In genomic region chr14:93788557-93789365, GRCh38 we compare ENCODE assay signal across 9 cellular contexts. TPM values are rescaled to one million over a fixed set of nuclear protein-coding genes. Genes with fewer than 3 reads are reported as not detected.
A peak's percentile ranks its signal among the peaks of the same experiment; 100 is the strongest.
DNase-seq lines count a peak whose midpoint lies in the region; ATAC-seq and TF ChIP-seq lines count a peak whose summit lies in the region.
"Had no signal": no experiment of that assay in that cellular context is flagged by ENCODE, and none has a peak within 500 bp of the region (broad histone marks: within the 10 kb centered on the region; RNA-seq: fewer than 3 reads in every experiment).

No MANE protein-coding gene starts in this region.

- peaks cover 3 to 90% (median 37%) of the 10 kb centered on the region in 7 donors for H3K27me3 ChIP-seq in spleen (replicated peaks in 1 of 7)

- intact Hi-C loops in spleen (cut with DNase I; ENCODE audit: low total_unique reads): no loop called here

- no peaks in the 10 kb centered on the region for H3K9me3 ChIP-seq in spleen

- no peaks in the 10 kb centered on the region for H3K36me3 ChIP-seq in spleen

- H3K4me3 ChIP-seq in spleen: peak overlapping the region in 5 of 8 donors; percentile 12 to 47 (median 20)

- no peak overlapping the region for H3K27ac ChIP-seq in spleen

- TF ChIP-seq POLR2A in spleen (IDR thresholded peaks at IDR 0.05): no peak

- peak; percentile 8 for DNase-seq in stimulated activated CD4-positive, alpha-beta T cell treated with anti-CD3 and anti-CD28 coated beads, Interleukin-15, amount 100 ng/mL, for 24 hours
- no peak for DNase-seq in stimulated activated CD4-positive, alpha-beta T cell treated with anti-CD3 and anti-CD28 coated beads, Interleukin-2, amount 100 ng/mL, for 48 hours
- DNase-seq in anterior cingulate cortex (lab: John Stamatoyannopoulos, UW): peak in 49 of 58 donors; percentile 10 to 87 (median 59)
- peak; percentile 73 for DNase-seq in iPS-NIHi7 (ENCODE audit: extremely low spot score)
- DNase-seq in spleen: no peak
- DNase-seq in KG1 (lab: John Stamatoyannopoulos, UW): no peak
- no peak for DNase-seq in NCI-H774 (lab: John Stamatoyannopoulos, UW)
- DNase-seq: DND-41 had no signal

- ATAC-seq in HG02678 (IDR thresholded peaks at IDR 0.05; ENCODE audit: unreplicated experiment): no peak

- peaks cover 0 to 15% (median 8%) of the 10 kb centered on the region in 6 donors for H3K4me1 ChIP-seq in spleen

- TF ChIP-seq CTCF in spleen (IDR thresholded peaks at IDR 0.05 in 8 of 11, conservative IDR thresholded peaks at IDR 0.05 in 3 of 11): no peak

- 2 to 4% (median 2%) methylated on average over 45 to 88 of the region's 88 CpGs for WGBS in spleen, 5 donors

RNA-seq across cellular contexts. Expression of gene PRIMA1, which starts 0.5 kb away (rescaled TPM):
- under 1 TPM in 3 of 7 donors, not detected in 4; 0.13 to 0.52 (median 0.22) TPM for total RNA-seq in spleen
- polyA plus RNA-seq in spleen: 1 to 10 TPM in 1 of 3 donors, under 1 TPM in 2; 0.09 to 2.0 (median 0.24) TPM

Comparison
In these comparisons a context has a peak if more than half of its experiments do, and no peak if none do; other contexts are left out.
1. DNase-seq: peak in stimulated activated CD4-positive, alpha-beta T cell treated with anti-CD3 and anti-CD28 coated beads, Interleukin-15, amount 100 ng/mL, for 24 hours (single experiment), anterior cingulate cortex (49 of 58) and iPS-NIHi7 (single experiment); none in stimulated activated CD4-positive, alpha-beta T cell treated with anti-CD3 and anti-CD28 coated beads, Interleukin-2, amount 100 ng/mL, for 48 hours (0 of 2), spleen (single experiment), KG1 (single experiment) and NCI-H774 (single experiment).